Comparison of ENCODE assay signal across 13 cellular contexts in genomic region chr19:18150776-18151624, GRCh38. TPM values are rescaled to one million over a fixed set of nuclear protein-coding genes. Genes with fewer than 3 reads are reported as not detected.
DNase-seq lines count a peak whose midpoint lies in the region; ATAC-seq, FAIRE-seq and TF ChIP-seq lines count a peak whose summit lies in the region.
"Had no signal": no experiment of that assay in that cellular context is flagged by ENCODE, and none has a peak within 500 bp of the region (broad histone marks: within the 10 kb centered on the region; RNA-seq: fewer than 3 reads in every experiment).

No MANE protein-coding gene starts in this region.

- peak overlapping the region; percentile 87 for H2AK9ac ChIP-seq in IMR-90 (replicated peaks; ENCODE audit: low read depth, low read length, poor library complexity)

- peaks cover 3% of the 10 kb centered on the region for H3K4me1 Mint-ChIP-seq in astrocyte (ENCODE audit: low read depth, unreplicated experiment)

- POLR2A ChIA-PET in IMR-90 (lab: Charles Lee; ENCODE audit: unreplicated experiment), result no interaction called here

- H3K27ac ChIP-seq in BLaER1 treated with 17β-estradiol and CSF1 and Interleukin-3, amounts not matched to agents 10 nM and 100 nM, result peak overlapping the region in 10 of 11 experiments; percentile 85 to 99 (median 96); a peak in 15 of 22 replicates
- peak overlapping the region; percentile 88; the same call in 1 of the 2 replicates for H3K27ac ChIP-seq in IMR-90 (ENCODE audit: insufficient read depth, low read length)
- H3K27ac ChIP-seq in astrocyte (ENCODE audit: low read depth, low read length), result no peak overlapping the region

- TF ChIP-seq POLR2A in IMR-90 (IDR thresholded peaks at IDR 0.05; ENCODE audit: low read depth, low read length), result no peak

- no peak overlapping the region for H3K27ac Mint-ChIP-seq in astrocyte (ENCODE audit: unreplicated experiment)

- H3K14ac ChIP-seq in IMR-90 (replicated peaks; ENCODE audit: low read depth, low read length), result no peak overlapping the region

- no peak for DNase-seq in IMR-90
- DNase-seq in astrocyte (ENCODE audit: low read depth), result no peak
- DNase-seq in mucosa of descending colon, result peak in 2 of 3 donors; percentile 22 to 45
- DNase-seq in GM20000 (ENCODE audit: low spot score), result no peak
- no peak for DNase-seq in NCI-H524 treated with DMSO at 0.1 percent for 48 hours (lab: John Stamatoyannopoulos, UW)
- DNase-seq: aorta; foreskin melanocyte; stimulated activated CD4-positive, alpha-beta T cell treated with anti-CD3 and anti-CD28 coated beads, Interleukin-4, amount 100 ng/mL, for 1 hour had no signal

- dilution Hi-C loops in IMR-90 (cut with HindIII; ENCODE audit: low sequenced_read_pairs, unreplicated experiment), result no loop called here

- H3K4me3 ChIP-seq in BLaER1 treated with 17β-estradiol and CSF1 and Interleukin-3, amounts not matched to agents 10 nM and 100 nM, result peak overlapping the region in 2 of 10 experiments; percentile 79 to 89; a peak in 1 of 20 replicates
- H3K4me3 ChIP-seq in IMR-90 (ENCODE audit: insufficient read depth, low read depth, low read length) (no peak overlapping the region), astrocyte (ENCODE audit: insufficient read depth, low read depth, low read length) (no peak overlapping the region), mucosa of descending colon (no peak overlapping the region)

- no peak overlapping the region for H2BK20ac ChIP-seq in IMR-90 (ENCODE audit: low read depth, low read length)

- peaks cover 9% of the 10 kb centered on the region for H3K9me1 ChIP-seq in IMR-90 (ENCODE audit: insufficient read depth, low read length)

- H4K20me1 ChIP-seq in BLaER1 treated with 17β-estradiol and CSF1 and Interleukin-3, amounts not matched to agents 10 nM and 100 nM, result peaks cover 0 to 23% (median 12%) of the 10 kb centered on the region in 11 experiments; a peak in 14 of 22 replicates
- H4K20me1 ChIP-seq in IMR-90 (ENCODE audit: insufficient read depth, low read length), result peaks cover 18% of the 10 kb centered on the region
- H4K20me1 ChIP-seq in astrocyte (ENCODE audit: insufficient read depth, low read length), result peaks cover 19% of the 10 kb centered on the region

- H3K27me3 ChIP-seq in BLaER1 treated with 17β-estradiol and CSF1 and Interleukin-3, amounts not matched to agents 10 nM and 100 nM, result no peaks in the 10 kb centered on the region
- H3K27me3 ChIP-seq in IMR-90 (ENCODE audit: control insufficient read depth, insufficient read depth, low read length) (no peaks in the 10 kb centered on the region), astrocyte (ENCODE audit: insufficient read depth, low read length) (no peaks in the 10 kb centered on the region)
- H3K27me3 ChIP-seq: vagina had no signal

- intact Hi-C loops in IMR-90 (cut with micrococcal nuclease) (loop anchor here (5.0 to 10.0 kb wide), 2 partner anchors 39 to 146 kb away; partner anchors contain the start of gene ARRDC2), mucosa of descending colon (cut with DNase I, micrococcal nuclease) (no loop called here)

- peaks cover 20% of the 10 kb centered on the region for H3K79me2 ChIP-seq in astrocyte (ENCODE audit: insufficient read depth, low read length)

- H3K4me1 ChIP-seq in BLaER1 treated with 17β-estradiol and CSF1 and Interleukin-3, amounts not matched to agents 10 nM and 100 nM, result peaks cover 27 to 36% (median 30%) of the 10 kb centered on the region in 10 experiments
- peaks cover 10% of the 10 kb centered on the region for H3K4me1 ChIP-seq in IMR-90 (ENCODE audit: control insufficient read depth, insufficient read depth, low read length)
- H3K4me1 ChIP-seq in astrocyte (ENCODE audit: insufficient read depth, low read length), result peaks cover 12% of the 10 kb centered on the region
- H3K4me1 ChIP-seq in mucosa of descending colon (ENCODE audit: low read depth), result peaks cover 25% of the 10 kb centered on the region

- H2BK15ac ChIP-seq in IMR-90 (ENCODE audit: low read depth, low read length), result 0 out of 3 replicates have a peak overlapping the region, but pooled peaks have one; percentile 34

- FAIRE-seq in astrocyte (lab: Jason Lieb, UNC), result no peak
- FAIRE-seq: D721Med had no signal

- H3K4me3 Mint-ChIP-seq in astrocyte (ENCODE audit: unreplicated experiment), result peak overlapping the region; percentile 66

- H3K4me2 ChIP-seq in BLaER1 treated with 17β-estradiol and CSF1 and Interleukin-3, amounts not matched to agents 10 nM and 100 nM, result peak overlapping the region; percentile 71 to 99 (median 98)
- H3K4me2 ChIP-seq in IMR-90 (ENCODE audit: low read depth, low read length) (no peak overlapping the region), astrocyte (ENCODE audit: low read length) (peak overlapping the region; percentile 94)

- H3K4ac ChIP-seq in IMR-90 (ENCODE audit: low read depth, low read length), result peak overlapping the region; percentile 85

- no TSS peak for BruUV-seq in IMR-90 (replicated peaks; lab: Mats Ljungman, UMichigan)

- CTCF ChIA-PET in IMR-90 (lab: Yijun Ruan, JAX), result interaction anchor here (0.6 to 1.4 kb wide), 3 partner anchors 20 to 38 kb away, joined by 3 to 5 read pairs (median 4); no protein-coding TSS in a partner anchor

- no peak overlapping the region for H3K56ac ChIP-seq in IMR-90 (ENCODE audit: extremely low read depth, insufficient read depth, low read length)

- peak overlapping the region; percentile 77 for H2AFZ ChIP-seq in IMR-90 (replicated peaks; ENCODE audit: low read length, poor library complexity)
- H2AFZ ChIP-seq in astrocyte (ENCODE audit: low read depth, low read length), result no peak overlapping the region

- no peaks in the 10 kb centered on the region for H3K27me3 Mint-ChIP-seq in astrocyte (ENCODE audit: low read depth, unreplicated experiment)

- no peak overlapping the region; the same call in 1 of the 2 replicates for H4K5ac ChIP-seq in IMR-90 (ENCODE audit: low read depth, low read length)

- no peak for TF ChIP-seq CTCF in IMR-90 (conservative IDR thresholded peaks at IDR 0.05; ENCODE audit: low read depth, low read length)
- no peak for TF ChIP-seq CTCF in astrocyte (IDR thresholded peaks at IDR 0.05; ENCODE audit: insufficient read depth, low read depth, low read length)
- no peak for TF ChIP-seq CTCF in mucosa of descending colon (IDR thresholded peaks at IDR 0.05)
- TF ChIP-seq CTCF in GM20000 (IDR thresholded peaks at IDR 0.05; ENCODE audit: extremely low read depth, missing control alignments), result no peak

- H3K9me3 ChIP-seq in BLaER1 treated with 17β-estradiol and CSF1 and Interleukin-3, amounts not matched to agents 10 nM and 100 nM (replicated peaks in 1 of 11), result no peaks in the 10 kb centered on the region
- no peaks in the 10 kb centered on the region for H3K9me3 ChIP-seq in IMR-90 (ENCODE audit: control insufficient read depth, insufficient read depth, low read length)
- no peaks in the 10 kb centered on the region for H3K9me3 ChIP-seq in astrocyte (ENCODE audit: insufficient read depth, low read depth, low read length)
- H3K9me3 ChIP-seq in mucosa of descending colon, result no peaks in the 10 kb centered on the region
- H3K9me3 ChIP-seq: vagina had no signal

- H3K36me3 Mint-ChIP-seq in astrocyte (ENCODE audit: low read depth, unreplicated experiment), result peaks cover 7% of the 10 kb centered on the region

- H3K9ac ChIP-seq in BLaER1 treated with 17β-estradiol and CSF1 and Interleukin-3, amounts not matched to agents 10 nM and 100 nM, result peak overlapping the region; percentile 83 to 98 (median 94); a peak in 19 of 22 replicates
- H3K9ac ChIP-seq in IMR-90 (ENCODE audit: low read depth, low read length), result 0 out of 2 replicates have a peak overlapping the region, but pooled peaks have one; percentile 60
- peak overlapping the region; percentile 97 for H3K9ac ChIP-seq in astrocyte (ENCODE audit: low read length)

- ATAC-seq in IMR-90 (ENCODE audit: low read depth) (no peak), mucosa of descending colon (no peak), HG03095 (IDR thresholded peaks at IDR 0.05; ENCODE audit: unreplicated experiment) (no peak), HG02884 (IDR thresholded peaks at IDR 0.05; ENCODE audit: unreplicated experiment) (no peak)

- peak overlapping the region; percentile 58; the same call in 1 of the 2 replicates for H4K91ac ChIP-seq in IMR-90 (ENCODE audit: insufficient read depth, low read depth, low read length)

- 74% methylated on average over 3 of the region's 18 CpGs; no CpG with 5 or more reads in 1 of the 2 experiments for WGBS in IMR-90 (ENCODE audit: extremely low coverage in 2 of 2, insufficient read length in 1 of 2), 2 experiments

- H2BK5ac ChIP-seq in IMR-90 (ENCODE audit: low read depth, low read length, poor library complexity, severe bottlenecking), result no peak overlapping the region

- TF ChIP-seq RAD21 in IMR-90 (IDR thresholded peaks at IDR 0.05; ENCODE audit: low read length), result no peak

- peaks cover 23 to 55% (median 41%) of the 10 kb centered on the region in 11 experiments for H3K36me3 ChIP-seq in BLaER1 treated with 17β-estradiol and CSF1 and Interleukin-3, amounts not matched to agents 10 nM and 100 nM
- peaks cover 10% of the 10 kb centered on the region; the same call in 1 of the 2 replicates for H3K36me3 ChIP-seq in IMR-90 (ENCODE audit: control insufficient read depth, insufficient read depth, low read length)
- no peaks in the 10 kb centered on the region for H3K36me3 ChIP-seq in astrocyte (ENCODE audit: insufficient read depth, low read length)
- peaks cover 4% of the 10 kb centered on the region for H3K36me3 ChIP-seq in mucosa of descending colon (ENCODE audit: low read depth)

- no peaks in the 10 kb centered on the region for H3K9me3 Mint-ChIP-seq in astrocyte (ENCODE audit: unreplicated experiment)

- in situ Hi-C loops in IMR-90 (cut with MboI; ENCODE audit: low sequenced_read_pairs), result no loop called here

- no peak overlapping the region for H3K18ac ChIP-seq in IMR-90 (ENCODE audit: low read depth, low read length)

- H4K8ac ChIP-seq in IMR-90 (ENCODE audit: low read depth in 2 of 2, low read length in 2 of 2), result peak overlapping the region; percentile 55 to 90; a peak in 3 of 4 replicates

- H2BK120ac ChIP-seq in IMR-90 (ENCODE audit: low read depth, low read length), result no peak overlapping the region

- 0 out of 2 replicates have a peak overlapping the region, but pooled peaks have one; percentile 79 for H3K23ac ChIP-seq in IMR-90 (ENCODE audit: low read depth, low read length)

- H3K79me1 ChIP-seq in IMR-90 (ENCODE audit: low read depth in 1 of 2, low read length in 2 of 2), result peaks cover 10 to 27% of the 10 kb centered on the region in 2 experiments; a peak in 3 of 4 replicates

- H2AK5ac ChIP-seq in IMR-90 (ENCODE audit: low read depth, low read length), result peak overlapping the region; percentile 67

RNA-seq across cellular contexts. Expression of gene PIK3R2, which starts 2.0 kb away (rescaled TPM):
- 8.9 and 12.2 TPM in 2 replicates for total RNA-seq in IMR-90 (2012; rRNA removed)
- 25.1 and 27.7 TPM in 2 replicates for polyA plus RNA-seq in IMR-90 (2012; rRNA removed)
- 2.4 and 27.9 TPM in 2 replicates for polyA plus RNA-seq in IMR-90 (2012; cell fraction: cytosol; rRNA removed)
- polyA plus RNA-seq in IMR-90 (2012; cell fraction: nucleus; rRNA removed; ENCODE audit: low replicate concordance), result 33.3 and 53.0 TPM in 2 replicates
- 58.4 and 60.6 TPM in 2 replicates for total RNA-seq in astrocyte
- 10 to 100 TPM; 31.6 to 40.0 (median 35.2) TPM for total RNA-seq in mucosa of descending colon

RNA-seq across cellular contexts. Expression of gene IFI30, which starts 22.6 kb away (rescaled TPM):
- total RNA-seq in IMR-90 (2012; rRNA removed) (1.1 and 2.3 TPM in 2 replicates), astrocyte (0.89 and 2.3 TPM in 2 replicates), mucosa of descending colon (100 to 1,000 TPM in 1 of 3 donors, 10 to 100 TPM in 2; 46.6 to 122 (median 49.4) TPM)
- polyA plus RNA-seq in IMR-90 (2012; rRNA removed), result 2.3 and 4.0 TPM in 2 replicates
- polyA plus RNA-seq in IMR-90 (2012; cell fraction: cytosol; rRNA removed), result 3.1 TPM in 1 of 2 replicates, not detected in the other
- 1.6 and 2.1 TPM in 2 replicates for polyA plus RNA-seq in IMR-90 (2012; cell fraction: nucleus; rRNA removed; ENCODE audit: low replicate concordance)

RNA-seq across cellular contexts. Expression of gene MPV17L2, which starts 42.0 kb away (rescaled TPM):
- 7.2 TPM in 2 replicates for total RNA-seq in IMR-90 (2012; rRNA removed)
- polyA plus RNA-seq in IMR-90 (2012; rRNA removed), result 19.5 and 22.5 TPM in 2 replicates
- polyA plus RNA-seq in IMR-90 (2012; cell fraction: cytosol; rRNA removed), result 17.4 and 27.3 TPM in 2 replicates
- 3.9 and 10.3 TPM in 2 replicates for polyA plus RNA-seq in IMR-90 (2012; cell fraction: nucleus; rRNA removed; ENCODE audit: low replicate concordance)
- total RNA-seq in astrocyte, result 17.7 and 21.8 TPM in 2 replicates
- 10 to 100 TPM in 2 of 3 donors, 1 to 10 TPM in 1; 6.7 to 12.4 (median 12.0) TPM for total RNA-seq in mucosa of descending colon

RNA-seq across cellular contexts. Expression of gene RAB3A, which starts 52.8 kb away (rescaled TPM):
- total RNA-seq in IMR-90 (2012; rRNA removed), result 2.8 and 3.0 TPM in 2 replicates
- polyA plus RNA-seq in IMR-90 (2012; rRNA removed), result 13.4 and 13.6 TPM in 2 replicates
- polyA plus RNA-seq in IMR-90 (2012; cell fraction: cytosol; rRNA removed), result 8.6 and 29.3 TPM in 2 replicates
- 35.0 and 55.7 TPM in 2 replicates for polyA plus RNA-seq in IMR-90 (2012; cell fraction: nucleus; rRNA removed; ENCODE audit: low replicate concordance)
- total RNA-seq in astrocyte, result 6.6 and 7.5 TPM in 2 replicates
- 1 to 10 TPM; 5.7 to 7.6 (median 6.8) TPM for total RNA-seq in mucosa of descending colon

RNA-seq across cellular contexts. Expression of gene MAST3, which starts 53.4 kb away (rescaled TPM):
- total RNA-seq in IMR-90 (2012; rRNA removed), result 1.3 and 1.4 TPM in 2 replicates
- 3.9 and 4.3 TPM in 2 replicates for polyA plus RNA-seq in IMR-90 (2012; rRNA removed)
- polyA plus RNA-seq in IMR-90 (2012; cell fraction: cytosol; rRNA removed), result 2.5 and 4.0 TPM in 2 replicates
- 12.9 and 21.9 TPM in 2 replicates for polyA plus RNA-seq in IMR-90 (2012; cell fraction: nucleus; rRNA removed; ENCODE audit: low replicate concordance)
- 5.5 and 6.3 TPM in 2 replicates for total RNA-seq in astrocyte
- 10 to 100 TPM; 25.2 to 37.3 (median 34.7) TPM for total RNA-seq in mucosa of descending colon

Comparison
In these comparisons a context has a peak if more than half of its experiments do, and no peak if none do; other contexts are left out.
1. DNase-seq: peak in mucosa of descending colon (2 of 3); none in IMR-90 (single experiment), astrocyte (single experiment), GM20000 (single experiment) and NCI-H524 treated with DMSO at 0.1 percent for 48 hours (single experiment).
2. RNA of gene IFI30, which starts 22.6 kb away (total RNA-seq): 46.6 to 122 TPM in mucosa of descending colon; 1.1 to 2.3 TPM in IMR-90 and 0.89 to 2.3 TPM in astrocyte; every median in the first group is over 10 times any median in the second.
3. Peak in every context shown above with its lines, with median percentiles within 50 percentile points of each other: H3K9ac ChIP-seq.